4 cellular contexts compared by ENCODE assay signal in genomic region chr11:81687057-81687456, GRCh38.
TF ChIP-seq lines count a peak whose summit lies in the region.

No MANE protein-coding gene starts in this region.

TF ChIP-seq in A549, 52 proteins besides CTCF, POLR2A, EP300 and RAD21:
- TF ChIP-seq NFE2L2 (conservative IDR thresholded peaks at IDR 0.05; ENCODE audit: low read length) (peak; percentile 89), SMC3 (IDR thresholded peaks at IDR 0.05) (no peak), BCL3 (IDR thresholded peaks at IDR 0.05) (no peak), PBX3 (IDR thresholded peaks at IDR 0.05) (no peak), ZSCAN20 (CRISPR knock-in tag; IDR thresholded peaks at IDR 0.05) (no peak), MAFK (IDR thresholded peaks at IDR 0.05; ENCODE audit: partially characterized antibody) (peak; percentile 83)
- TF ChIP-seq, protein P1, sequence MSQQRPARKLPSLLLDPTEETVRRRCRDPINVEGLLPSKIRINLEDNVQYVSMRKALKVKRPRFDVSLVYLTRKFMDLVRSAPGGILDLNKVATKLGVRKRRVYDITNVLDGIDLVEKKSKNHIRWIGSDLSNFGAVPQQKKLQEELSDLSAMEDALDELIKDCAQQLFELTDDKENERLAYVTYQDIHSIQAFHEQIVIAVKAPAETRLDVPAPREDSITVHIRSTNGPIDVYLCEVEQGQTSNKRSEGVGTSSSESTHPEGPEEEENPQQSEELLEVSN (IDR thresholded peaks at IDR 0.05; ENCODE audit: borderline replicate concordance, low read depth): no peak
TF ChIP-seq in A549: peak in this region for 2.

TF ChIP-seq in GM12891, 5 proteins besides CTCF, POLR2A, EP300 and RAD21:
- TF ChIP-seq POLR2AphosphoS5 (IDR thresholded peaks at IDR 0.05; ENCODE audit: low read depth, low read length) (no peak), POU2F2 (IDR thresholded peaks at IDR 0.05; ENCODE audit: low read depth, low read length) (no peak), SPI1 (IDR thresholded peaks at IDR 0.05; ENCODE audit: low read depth, low read length) (no peak)

TF ChIP-seq in IMR-90, 13 proteins besides CTCF, POLR2A, EP300 and RAD21:
- TF ChIP-seq USF2 (IDR thresholded peaks at IDR 0.05; ENCODE audit: low read depth, low read length): no peak
- TF ChIP-seq MAFK (IDR thresholded peaks at IDR 0.05; ENCODE audit: low read depth, low read length): peak; percentile 72
- TF ChIP-seq SMC3 (IDR thresholded peaks at IDR 0.05; ENCODE audit: low read depth, low read length): no peak
- TF ChIP-seq ELK1 (IDR thresholded peaks at IDR 0.05; ENCODE audit: borderline replicate concordance, low read depth, low read length): no peak
- peak; percentile 86 for TF ChIP-seq NFE2L2 (IDR thresholded peaks at IDR 0.05; ENCODE audit: low read depth, low read length)

TF ChIP-seq in H1, 55 proteins besides CTCF, POLR2A, EP300 and RAD21:
- no peak for TF ChIP-seq CBX8 (IDR thresholded peaks at IDR 0.05; ENCODE audit: borderline replicate concordance, low read depth, low read length)
- no peak for TF ChIP-seq PHF8 (conservative IDR thresholded peaks at IDR 0.05; ENCODE audit: low read depth, low read length)
- no peak for TF ChIP-seq KDM5A (IDR thresholded peaks at IDR 0.05; ENCODE audit: low read length)
- no peak for TF ChIP-seq HDAC2 (IDR thresholded peaks at IDR 0.05; ENCODE audit: borderline replicate concordance in 1 of 2, low read depth in 2 of 2, low read length in 2 of 2)
- TF ChIP-seq BACH1 (IDR thresholded peaks at IDR 0.05; ENCODE audit: low read length): peak; percentile 72
- TF ChIP-seq EZH2 (IDR thresholded peaks at IDR 0.05; ENCODE audit: low read depth, low read length, severe bottlenecking): no peak
- TF ChIP-seq GTF2F1 (IDR thresholded peaks at IDR 0.05; ENCODE audit: borderline replicate concordance, low read depth, low read length): no peak
- TF ChIP-seq SUZ12 (IDR thresholded peaks at IDR 0.05; ENCODE audit: low read length): no peak
- TF ChIP-seq HDAC6 (IDR thresholded peaks at IDR 0.05; ENCODE audit: low read depth, low read length): no peak
- TF ChIP-seq, protein P2, sequence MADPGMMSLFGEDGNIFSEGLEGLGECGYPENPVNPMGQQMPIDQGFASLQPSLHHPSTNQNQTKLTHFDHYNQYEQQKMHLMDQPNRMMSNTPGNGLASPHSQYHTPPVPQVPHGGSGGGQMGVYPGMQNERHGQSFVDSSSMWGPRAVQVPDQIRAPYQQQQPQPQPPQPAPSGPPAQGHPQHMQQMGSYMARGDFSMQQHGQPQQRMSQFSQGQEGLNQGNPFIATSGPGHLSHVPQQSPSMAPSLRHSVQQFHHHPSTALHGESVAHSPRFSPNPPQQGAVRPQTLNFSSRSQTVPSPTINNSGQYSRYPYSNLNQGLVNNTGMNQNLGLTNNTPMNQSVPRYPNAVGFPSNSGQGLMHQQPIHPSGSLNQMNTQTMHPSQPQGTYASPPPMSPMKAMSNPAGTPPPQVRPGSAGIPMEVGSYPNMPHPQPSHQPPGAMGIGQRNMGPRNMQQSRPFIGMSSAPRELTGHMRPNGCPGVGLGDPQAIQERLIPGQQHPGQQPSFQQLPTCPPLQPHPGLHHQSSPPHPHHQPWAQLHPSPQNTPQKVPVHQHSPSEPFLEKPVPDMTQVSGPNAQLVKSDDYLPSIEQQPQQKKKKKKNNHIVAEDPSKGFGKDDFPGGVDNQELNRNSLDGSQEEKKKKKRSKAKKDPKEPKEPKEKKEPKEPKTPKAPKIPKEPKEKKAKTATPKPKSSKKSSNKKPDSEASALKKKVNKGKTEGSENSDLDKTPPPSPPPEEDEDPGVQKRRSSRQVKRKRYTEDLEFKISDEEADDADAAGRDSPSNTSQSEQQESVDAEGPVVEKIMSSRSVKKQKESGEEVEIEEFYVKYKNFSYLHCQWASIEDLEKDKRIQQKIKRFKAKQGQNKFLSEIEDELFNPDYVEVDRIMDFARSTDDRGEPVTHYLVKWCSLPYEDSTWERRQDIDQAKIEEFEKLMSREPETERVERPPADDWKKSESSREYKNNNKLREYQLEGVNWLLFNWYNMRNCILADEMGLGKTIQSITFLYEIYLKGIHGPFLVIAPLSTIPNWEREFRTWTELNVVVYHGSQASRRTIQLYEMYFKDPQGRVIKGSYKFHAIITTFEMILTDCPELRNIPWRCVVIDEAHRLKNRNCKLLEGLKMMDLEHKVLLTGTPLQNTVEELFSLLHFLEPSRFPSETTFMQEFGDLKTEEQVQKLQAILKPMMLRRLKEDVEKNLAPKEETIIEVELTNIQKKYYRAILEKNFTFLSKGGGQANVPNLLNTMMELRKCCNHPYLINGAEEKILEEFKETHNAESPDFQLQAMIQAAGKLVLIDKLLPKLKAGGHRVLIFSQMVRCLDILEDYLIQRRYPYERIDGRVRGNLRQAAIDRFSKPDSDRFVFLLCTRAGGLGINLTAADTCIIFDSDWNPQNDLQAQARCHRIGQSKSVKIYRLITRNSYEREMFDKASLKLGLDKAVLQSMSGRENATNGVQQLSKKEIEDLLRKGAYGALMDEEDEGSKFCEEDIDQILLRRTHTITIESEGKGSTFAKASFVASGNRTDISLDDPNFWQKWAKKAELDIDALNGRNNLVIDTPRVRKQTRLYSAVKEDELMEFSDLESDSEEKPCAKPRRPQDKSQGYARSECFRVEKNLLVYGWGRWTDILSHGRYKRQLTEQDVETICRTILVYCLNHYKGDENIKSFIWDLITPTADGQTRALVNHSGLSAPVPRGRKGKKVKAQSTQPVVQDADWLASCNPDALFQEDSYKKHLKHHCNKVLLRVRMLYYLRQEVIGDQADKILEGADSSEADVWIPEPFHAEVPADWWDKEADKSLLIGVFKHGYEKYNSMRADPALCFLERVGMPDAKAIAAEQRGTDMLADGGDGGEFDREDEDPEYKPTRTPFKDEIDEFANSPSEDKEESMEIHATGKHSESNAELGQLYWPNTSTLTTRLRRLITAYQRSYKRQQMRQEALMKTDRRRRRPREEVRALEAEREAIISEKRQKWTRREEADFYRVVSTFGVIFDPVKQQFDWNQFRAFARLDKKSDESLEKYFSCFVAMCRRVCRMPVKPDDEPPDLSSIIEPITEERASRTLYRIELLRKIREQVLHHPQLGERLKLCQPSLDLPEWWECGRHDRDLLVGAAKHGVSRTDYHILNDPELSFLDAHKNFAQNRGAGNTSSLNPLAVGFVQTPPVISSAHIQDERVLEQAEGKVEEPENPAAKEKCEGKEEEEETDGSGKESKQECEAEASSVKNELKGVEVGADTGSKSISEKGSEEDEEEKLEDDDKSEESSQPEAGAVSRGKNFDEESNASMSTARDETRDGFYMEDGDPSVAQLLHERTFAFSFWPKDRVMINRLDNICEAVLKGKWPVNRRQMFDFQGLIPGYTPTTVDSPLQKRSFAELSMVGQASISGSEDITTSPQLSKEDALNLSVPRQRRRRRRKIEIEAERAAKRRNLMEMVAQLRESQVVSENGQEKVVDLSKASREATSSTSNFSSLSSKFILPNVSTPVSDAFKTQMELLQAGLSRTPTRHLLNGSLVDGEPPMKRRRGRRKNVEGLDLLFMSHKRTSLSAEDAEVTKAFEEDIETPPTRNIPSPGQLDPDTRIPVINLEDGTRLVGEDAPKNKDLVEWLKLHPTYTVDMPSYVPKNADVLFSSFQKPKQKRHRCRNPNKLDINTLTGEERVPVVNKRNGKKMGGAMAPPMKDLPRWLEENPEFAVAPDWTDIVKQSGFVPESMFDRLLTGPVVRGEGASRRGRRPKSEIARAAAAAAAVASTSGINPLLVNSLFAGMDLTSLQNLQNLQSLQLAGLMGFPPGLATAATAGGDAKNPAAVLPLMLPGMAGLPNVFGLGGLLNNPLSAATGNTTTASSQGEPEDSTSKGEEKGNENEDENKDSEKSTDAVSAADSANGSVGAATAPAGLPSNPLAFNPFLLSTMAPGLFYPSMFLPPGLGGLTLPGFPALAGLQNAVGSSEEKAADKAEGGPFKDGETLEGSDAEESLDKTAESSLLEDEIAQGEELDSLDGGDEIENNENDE (IDR thresholded peaks at IDR 0.05; ENCODE audit: insufficient replicate concordance, low read length): no peak
- TF ChIP-seq MAFK (IDR thresholded peaks at IDR 0.05; ENCODE audit: low read depth, low read length): peak; percentile 56
- TF ChIP-seq BCL11A (IDR thresholded peaks at IDR 0.05; ENCODE audit: low read depth in 2 of 2, low read length in 2 of 2): no peak
- TF ChIP-seq CREB1 (IDR thresholded peaks at IDR 0.05): no peak
- no peak for TF ChIP-seq JUN (IDR thresholded peaks at IDR 0.05; ENCODE audit: low read depth, low read length)
- TF ChIP-seq USF2 (IDR thresholded peaks at IDR 0.05; ENCODE audit: low read length): no peak
